In genomic region chr18:77070627-77071026, GRCh38 we compare ENCODE assay signal across 11 cellular contexts.
DNase-seq lines count a peak whose midpoint lies in the region; ATAC-seq, FAIRE-seq and TF ChIP-seq lines count a peak whose summit lies in the region.
"Had no signal": no experiment of that assay in that cellular context is flagged by ENCODE, and none has a peak within 500 bp of the region (broad histone marks: within the 10 kb centered on the region; RNA-seq: fewer than 3 reads in every experiment).

No MANE protein-coding gene starts in this region.

- 56 to 95% methylated on average over 11 to 14 of the region's 16 CpGs for WGBS in esophagus squamous epithelium, 2 donors
- WGBS in suprapubic skin, result 67% methylated on average over 16 of the region's 16 CpGs

- no peaks in the 10 kb centered on the region for H3K27me3 Mint-ChIP-seq in activated naive CD4-positive, alpha-beta T cell treated with anti-CD3 and anti-CD28 coated beads, Interleukin-2, amount 50 U/mL, for 24 hours

- peak overlapping the region; percentile 72 for H3K27ac Mint-ChIP-seq in activated naive CD4-positive, alpha-beta T cell treated with anti-CD3 and anti-CD28 coated beads, Interleukin-2, amount 50 U/mL, for 24 hours

- intact Hi-C loops in esophagus squamous epithelium (cut with DNase I), result no loop called here

- TF ChIP-seq POLR2A in esophagus squamous epithelium (IDR thresholded peaks at IDR 0.05) (no peak), suprapubic skin (IDR thresholded peaks at IDR 0.05) (no peak)

- H3K27ac ChIP-seq in SJSA1, result peak overlapping the region; percentile 80
- peak overlapping the region; percentile 77 to 87 (median 79) for H3K27ac ChIP-seq in esophagus squamous epithelium
- H3K27ac ChIP-seq in suprapubic skin, result peak overlapping the region; percentile 45

- peaks cover 68% of the 10 kb centered on the region for H3K4me1 ChIP-seq in SJSA1 (replicated peaks)
- H3K4me1 ChIP-seq in esophagus squamous epithelium, result peaks cover 45 to 95% (median 63%) of the 10 kb centered on the region in 3 donors
- peaks cover 71% of the 10 kb centered on the region for H3K4me1 ChIP-seq in suprapubic skin

- FAIRE-seq in frontal cortex (lab: Jason Lieb, UNC), result no peak

- no peak for DNase-seq in activated naive CD4-positive, alpha-beta T cell treated with Interleukin-2 at 50 U/mL for 16 hours
- DNase-seq in SJSA1 (ENCODE audit: low read depth in 1 of 2, low spot score in 2 of 2) (no peak), esophagus squamous epithelium (lab: John Stamatoyannopoulos, UW) (no peak), suprapubic skin (ENCODE audit: low spot score in 2 of 2) (no peak), frontal cortex (ENCODE audit: low spot score in 2 of 2) (no peak), DMS53 (lab: John Stamatoyannopoulos, UW) (no peak)
- DNase-seq: NCI-H187, NCI-H510A treated with DMSO at 0.1 percent for 48 hours had no signal

- H3K27me3 ChIP-seq in SJSA1 (replicated peaks) (no peaks in the 10 kb centered on the region), esophagus squamous epithelium (no peaks in the 10 kb centered on the region), suprapubic skin (no peaks in the 10 kb centered on the region)

- ATAC-seq in GM18498 (IDR thresholded peaks at IDR 0.05; ENCODE audit: unreplicated experiment), result no peak

- H3K36me3 Mint-ChIP-seq in activated naive CD4-positive, alpha-beta T cell treated with anti-CD3 and anti-CD28 coated beads, Interleukin-2, amount 50 U/mL, for 24 hours, result peaks cover 14% of the 10 kb centered on the region

- H3K4me3 ChIP-seq in SJSA1, result no peak overlapping the region
- H3K4me3 ChIP-seq in esophagus squamous epithelium, result no peak overlapping the region
- H3K4me3 ChIP-seq in suprapubic skin, result no peak overlapping the region
- H3K4me3 ChIP-seq: lung had no signal

- TF ChIP-seq EP300 in suprapubic skin (IDR thresholded peaks at IDR 0.05), result no peak

- peaks cover 95% of the 10 kb centered on the region for H3K4me1 Mint-ChIP-seq in activated naive CD4-positive, alpha-beta T cell treated with anti-CD3 and anti-CD28 coated beads, Interleukin-2, amount 50 U/mL, for 24 hours

- H3K9me3 Mint-ChIP-seq in activated naive CD4-positive, alpha-beta T cell treated with anti-CD3 and anti-CD28 coated beads, Interleukin-2, amount 50 U/mL, for 24 hours, result no peaks in the 10 kb centered on the region

- H3K36me3 ChIP-seq in SJSA1 (no peaks in the 10 kb centered on the region), esophagus squamous epithelium (no peaks in the 10 kb centered on the region), suprapubic skin (peaks cover 5% of the 10 kb centered on the region)

- H3K4me3 Mint-ChIP-seq in activated naive CD4-positive, alpha-beta T cell treated with anti-CD3 and anti-CD28 coated beads, Interleukin-2, amount 50 U/mL, for 24 hours, result no peak overlapping the region

- no peak for TF ChIP-seq CTCF in esophagus squamous epithelium (IDR thresholded peaks at IDR 0.05)
- no peak for TF ChIP-seq CTCF in suprapubic skin (IDR thresholded peaks at IDR 0.05)

- no peaks in the 10 kb centered on the region for H3K9me3 ChIP-seq in SJSA1 (replicated peaks)
- no peaks in the 10 kb centered on the region for H3K9me3 ChIP-seq in esophagus squamous epithelium
- H3K9me3 ChIP-seq in suprapubic skin, result no peaks in the 10 kb centered on the region
